Comparison of ENCODE assay signal across 8 cellular contexts in the genomic region with DNA sequence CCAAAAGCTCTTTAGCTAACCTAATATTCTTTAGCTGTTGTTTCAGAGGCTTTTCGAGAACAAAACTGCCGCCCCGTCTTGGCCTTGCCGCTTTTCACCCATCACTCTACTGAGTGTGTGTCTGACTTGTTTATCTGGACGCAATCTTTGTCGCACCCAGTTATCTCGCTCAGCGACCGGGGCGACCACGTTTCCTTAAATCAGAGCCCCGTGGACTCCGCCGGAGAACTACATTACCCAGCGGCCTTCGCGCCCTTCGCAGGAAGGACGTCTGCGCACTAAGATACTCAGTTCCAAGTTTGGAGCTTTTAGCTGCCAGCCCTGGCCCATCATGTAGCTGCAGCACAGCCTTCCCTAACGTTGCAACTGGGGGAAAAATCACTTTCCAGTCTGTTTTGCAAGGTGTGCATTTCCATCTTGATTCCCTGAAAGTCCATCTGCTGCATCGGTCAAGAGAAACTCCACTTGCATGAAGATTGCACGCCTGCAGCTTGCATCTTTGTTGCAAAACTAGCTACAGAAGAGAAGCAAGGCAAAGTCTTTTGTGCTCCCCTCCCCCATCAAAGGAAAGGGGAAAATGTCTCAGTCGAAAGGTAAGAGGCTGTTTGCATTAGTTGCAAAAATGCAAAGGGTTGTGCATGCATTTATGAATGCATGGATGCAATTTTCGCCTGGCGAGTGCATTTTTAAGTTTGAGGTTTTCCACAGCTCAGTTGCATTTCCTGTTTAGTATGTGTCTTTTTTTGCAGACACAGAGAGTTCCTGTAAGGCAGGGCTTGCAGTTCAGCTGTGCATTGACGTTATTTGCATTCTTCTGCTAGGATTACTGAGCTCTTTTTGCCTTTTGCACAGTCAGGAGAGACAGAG. TPM values are rescaled to one million over a fixed set of nuclear protein-coding genes. Genes with fewer than 3 reads are reported as not detected.
DNase-seq lines count a peak whose midpoint lies in the region; ATAC-seq and TF ChIP-seq lines count a peak whose summit lies in the region.

A gene (plus strand): TSS at position 290 of the 867 bp plus-strand sequence. CDS start 288 bp downstream, at position 578.

- no peak within 1 kb of the TSS for H3K27ac Mint-ChIP-seq in mesothelial cell of epicardium

- H3K4me3 ChIP-seq in BLaER1: peak within 1 kb of the TSS; percentile 67

- DNase-seq in GM19238 (ENCODE audit: insufficient read length, low spot score) (peak; percentile 69), NCI-H748 (lab: John Stamatoyannopoulos, UW; ENCODE audit: unreplicated experiment) (peak; percentile 83), epidermal melanocyte (ENCODE audit: insufficient read length, low spot score) (peak; percentile 78), mesothelial cell of epicardium (ENCODE audit: low spot score in 2 of 2, unreplicated experiment in 2 of 2) (peak; percentile 34 to 66)
- peak; percentile 90 for DNase-seq in activated CD8-positive, alpha-beta memory T cell treated with anti-CD3 and anti-CD28 coated beads for 24 hours
- peak; percentile 58 to 68 for DNase-seq in stimulated activated CD8-positive, alpha-beta memory T cell treated with anti-CD3 and anti-CD28 coated beads, Interleukin-15, amount 100 ng/mL, for 48 hours (ENCODE audit: low read depth in 2 of 2)

- H3K27ac ChIP-seq in BLaER1: peak within 1 kb of the TSS; percentile 60

- no peaks in the 10 kb centered on the region for H3K4me1 Mint-ChIP-seq in mesothelial cell of epicardium

- no peak within 1 kb of the TSS for H3K4me3 Mint-ChIP-seq in mesothelial cell of epicardium

- no peak for TF ChIP-seq CTCF in mesothelial cell of epicardium (IDR thresholded peaks at IDR 0.05; ENCODE audit: unreplicated experiment)

- no peaks in the 10 kb centered on the region for H3K36me3 ChIP-seq in BLaER1

- peak within 1 kb of the TSS; percentile 72 for H3K9ac ChIP-seq in BLaER1

- no peaks in the 10 kb centered on the region for H3K9me3 ChIP-seq in BLaER1

- H4K20me1 ChIP-seq in BLaER1: no peaks in the 10 kb centered on the region

- no peaks in the 10 kb centered on the region for H3K36me3 Mint-ChIP-seq in mesothelial cell of epicardium

- peak; percentile 97 for ATAC-seq in HG03342 (IDR thresholded peaks at IDR 0.05; ENCODE audit: unreplicated experiment)

- peaks cover 6% of the 10 kb centered on the region for H3K9me3 Mint-ChIP-seq in mesothelial cell of epicardium

- peaks cover 29% of the 10 kb centered on the region for H3K4me1 ChIP-seq in BLaER1

- H3K27me3 ChIP-seq in BLaER1: no peaks in the 10 kb centered on the region

- no peaks in the 10 kb centered on the region for H3K27me3 Mint-ChIP-seq in mesothelial cell of epicardium (ENCODE audit: low read depth)

- H3K4me2 ChIP-seq in BLaER1: peak within 1 kb of the TSS; percentile 81

RNA-seq across cellular contexts. Expression of the gene that starts here (rescaled TPM):
- 21.2 to 24.1 TPM (median 21.7 TPM) in 3 replicates for total RNA-seq in mesothelial cell of epicardium

Comparison
In these comparisons a context has a peak if more than half of its experiments do, and no peak if none do; other contexts are left out.
1. Peak in every context shown above with its lines: DNase-seq, ATAC-seq, H3K4me3 ChIP-seq and H3K27ac ChIP-seq.